In genomic region chr5:97243352-97243751, GRCh38 we compare ENCODE assay signal across 32 cellular contexts.
DNase-seq lines count a peak whose midpoint lies in the region; ATAC-seq and TF ChIP-seq lines count a peak whose summit lies in the region.
"Had no signal": no experiment of that assay in that cellular context is flagged by ENCODE, and none has a peak within 500 bp of the region (broad histone marks: within the 10 kb centered on the region; RNA-seq: fewer than 3 reads in every experiment).

No MANE protein-coding gene starts in this region.

- POLR2A ChIA-PET in naive thymus-derived CD4-positive, alpha-beta T cell (lab: Charles Lee) = no interaction called here
- POLR2A ChIA-PET in activated CD4-positive, alpha-beta memory T cell treated with anti-CD3 and anti-CD28 coated beads, Interleukin-2, amount 10 ng/mL, durations not matched to agents 7 days and 5 days (lab: Charles Lee) = no interaction called here

- peaks cover 0 to 4% (median 0%) of the 10 kb centered on the region in 4 donors for H3K9me3 ChIP-seq in esophagus muscularis mucosa
- H3K9me3 ChIP-seq in subcutaneous abdominal adipose tissue (ENCODE audit: control insufficient read depth in 5 of 5, low read length in 5 of 5) = peaks cover 0 to 4% (median 0%) of the 10 kb centered on the region in 5 donors
- H3K9me3 ChIP-seq in tibial nerve = peaks cover 0 to 10% (median 0%) of the 10 kb centered on the region in 4 donors
- H3K9me3 ChIP-seq in naive thymus-derived CD4-positive, alpha-beta T cell (ENCODE audit: control insufficient read depth in 2 of 3, low read length in 3 of 3) = no peaks in the 10 kb centered on the region
- H3K9me3 ChIP-seq: breast epithelium, Peyer's patch, testis had no signal

- H3K27ac ChIP-seq in esophagus muscularis mucosa (replicated peaks in 1 of 4) = peak overlapping the region in 3 of 4 donors; percentile 7 to 41 (median 32)
- peak overlapping the region; percentile 63 for H3K27ac ChIP-seq in subcutaneous abdominal adipose tissue (ENCODE audit: low read depth, low read length)
- no peak overlapping the region for H3K27ac ChIP-seq in tibial nerve
- no peak overlapping the region for H3K27ac ChIP-seq in naive thymus-derived CD4-positive, alpha-beta T cell (ENCODE audit: low read depth, low read length)
- H3K27ac ChIP-seq: breast epithelium, heart left ventricle, HL-60, Peyer's patch, testis, uterus, VCaP had no signal

- peaks cover 0 to 6% (median 0%) of the 10 kb centered on the region in 5 donors for H3K27me3 Mint-ChIP-seq in naive thymus-derived CD4-positive, alpha-beta T cell
- no peaks in the 10 kb centered on the region for H3K27me3 Mint-ChIP-seq in activated CD4-positive, alpha-beta memory T cell treated with anti-CD3 and anti-CD28 coated beads, Interleukin-2, amount 10 ng/mL, durations not matched to agents 7 days and 5 days
- H3K27me3 Mint-ChIP-seq: naive B cell had no signal

- H3K4me3 ChIP-seq in esophagus muscularis mucosa (no peak overlapping the region), subcutaneous abdominal adipose tissue (ENCODE audit: low read depth in 1 of 5, low read length in 5 of 5) (no peak overlapping the region), tibial nerve (no peak overlapping the region)
- no peak overlapping the region for H3K4me3 ChIP-seq in naive thymus-derived CD4-positive, alpha-beta T cell (ENCODE audit: low read length)
- H3K4me3 ChIP-seq: breast epithelium, heart left ventricle, Peyer's patch, testis, uterus had no signal

- intact Hi-C loops in Right ventricle myocardium superior (cut with DNase I) (no loop called here), Right ventricle myocardium inferior (cut with DNase I) (no loop called here), esophagus muscularis mucosa (cut with DNase I) (no loop called here)
- intact Hi-C loops in naive thymus-derived CD4-positive, alpha-beta T cell (cut with micrococcal nuclease) = no loop called here

- peaks cover 0 to 30% (median 14%) of the 10 kb centered on the region in 4 donors for H3K4me1 ChIP-seq in esophagus muscularis mucosa
- peaks cover 0 to 22% (median 3%) of the 10 kb centered on the region in 5 donors for H3K4me1 ChIP-seq in subcutaneous abdominal adipose tissue (ENCODE audit: control insufficient read depth in 5 of 5, insufficient read depth in 5 of 5, low read length in 5 of 5)
- H3K4me1 ChIP-seq in tibial nerve = no peaks in the 10 kb centered on the region
- H3K4me1 ChIP-seq in naive thymus-derived CD4-positive, alpha-beta T cell (ENCODE audit: control insufficient read depth in 2 of 2, insufficient read depth in 2 of 2, low read length in 2 of 2) = no peaks in the 10 kb centered on the region
- H3K4me1 ChIP-seq: breast epithelium, heart left ventricle, Peyer's patch, testis, uterus had no signal

- no peaks in the 10 kb centered on the region for H3K36me3 ChIP-seq in esophagus muscularis mucosa
- H3K36me3 ChIP-seq in subcutaneous abdominal adipose tissue (ENCODE audit: control insufficient read depth in 5 of 5, insufficient read depth in 5 of 5, low read length in 5 of 5) = no peaks in the 10 kb centered on the region
- no peaks in the 10 kb centered on the region for H3K36me3 ChIP-seq in tibial nerve
- H3K36me3 ChIP-seq in naive thymus-derived CD4-positive, alpha-beta T cell (ENCODE audit: control insufficient read depth in 2 of 3, insufficient read depth in 3 of 3, low read length in 3 of 3) = no peaks in the 10 kb centered on the region
- H3K36me3 ChIP-seq: breast epithelium, heart left ventricle, Peyer's patch, uterus had no signal

- no peaks in the 10 kb centered on the region for H3K4me1 Mint-ChIP-seq in naive thymus-derived CD4-positive, alpha-beta T cell
- H3K4me1 Mint-ChIP-seq in activated CD4-positive, alpha-beta memory T cell treated with anti-CD3 and anti-CD28 coated beads, Interleukin-2, amount 10 ng/mL, durations not matched to agents 7 days and 5 days = no peaks in the 10 kb centered on the region
- H3K4me1 Mint-ChIP-seq: activated naive CD4-positive, alpha-beta T cell treated with anti-CD3 and anti-CD28 coated beads, Interleukin-2, amount 50 U/mL, for 24 hours; naive B cell had no signal

- TF ChIP-seq POLR2A in esophagus muscularis mucosa (IDR thresholded peaks at IDR 0.05; ENCODE audit: low read depth) = no peak
- no peak for TF ChIP-seq POLR2A in tibial nerve (IDR thresholded peaks at IDR 0.05)

- DNase-seq in Right ventricle myocardium superior (no peak), Right ventricle myocardium inferior (ENCODE audit: missing footprints) (no peak), esophagus muscularis mucosa (ENCODE audit: extremely low spot score) (no peak), lung microvascular endothelial cell (ENCODE audit: low read depth in 2 of 2) (peak; percentile 6 to 19), tibial nerve (ENCODE audit: low spot score in 2 of 2) (no peak)
- no peak for DNase-seq in naive thymus-derived CD4-positive, alpha-beta T cell
- DNase-seq in activated CD4-positive, alpha-beta memory T cell treated with anti-CD3 and anti-CD28 coated beads, Interleukin-2, amount 10 ng/mL, durations not matched to agents 7 days and 5 days = no peak
- DNase-seq: activated CD4-positive, alpha-beta T cell treated with anti-CD3 and anti-CD28 coated beads for 48 hours; activated CD8-positive, alpha-beta memory T cell treated with anti-CD3 and anti-CD28 coated beads for 24 hours; activated T-cell treated with anti-CD3 and anti-CD28 coated beads for 4 hours; AML-193; CD4-positive, alpha-beta memory T cell; EL; heart left ventricle; islet precursor cell; Kasumi-1; left ventricle myocardium superior; midbrain; MV-4-11; naive B cell; NCI-H1436; NCI-H2081 treated with DMSO at 0.1 percent for 48 hours; NCI-H774; Peyer's patch; stimulated activated naive CD4-positive, alpha-beta T cell; testis; uterus had no signal

- no peak overlapping the region for H3K27ac Mint-ChIP-seq in naive thymus-derived CD4-positive, alpha-beta T cell
- no peak overlapping the region for H3K27ac Mint-ChIP-seq in activated CD4-positive, alpha-beta memory T cell treated with anti-CD3 and anti-CD28 coated beads, Interleukin-2, amount 10 ng/mL, durations not matched to agents 7 days and 5 days
- H3K27ac Mint-ChIP-seq: activated naive CD4-positive, alpha-beta T cell treated with anti-CD3 and anti-CD28 coated beads, Interleukin-2, amount 50 U/mL, for 24 hours; CD4-positive, alpha-beta memory T cell; naive B cell had no signal

- WGBS in esophagus muscularis mucosa = 49% methylated on average over 3 of the region's 3 CpGs
- 42 to 46% methylated on average over 3 of the region's 3 CpGs for WGBS in tibial nerve, 2 donors

- TF ChIP-seq EP300 in esophagus muscularis mucosa (IDR thresholded peaks at IDR 0.05) (no peak), tibial nerve (IDR thresholded peaks at IDR 0.05) (no peak)

- H3K9me3 Mint-ChIP-seq in naive thymus-derived CD4-positive, alpha-beta T cell = peaks cover 0 to 5% (median 0%) of the 10 kb centered on the region in 11 donors
- H3K9me3 Mint-ChIP-seq in activated CD4-positive, alpha-beta memory T cell treated with anti-CD3 and anti-CD28 coated beads, Interleukin-2, amount 10 ng/mL, durations not matched to agents 7 days and 5 days = no peaks in the 10 kb centered on the region
- H3K9me3 Mint-ChIP-seq: activated naive CD4-positive, alpha-beta T cell treated with anti-CD3 and anti-CD28 coated beads, Interleukin-2, amount 50 U/mL, for 24 hours had no signal

- no peak overlapping the region for H3K4me3 Mint-ChIP-seq in naive thymus-derived CD4-positive, alpha-beta T cell
- no peak overlapping the region for H3K4me3 Mint-ChIP-seq in activated CD4-positive, alpha-beta memory T cell treated with anti-CD3 and anti-CD28 coated beads, Interleukin-2, amount 10 ng/mL, durations not matched to agents 7 days and 5 days
- H3K4me3 Mint-ChIP-seq: activated naive CD4-positive, alpha-beta T cell treated with anti-CD3 and anti-CD28 coated beads, Interleukin-2, amount 50 U/mL, for 24 hours; CD4-positive, alpha-beta memory T cell; naive B cell had no signal

- TF ChIP-seq CTCF in esophagus muscularis mucosa (IDR thresholded peaks at IDR 0.05) (no peak), tibial nerve (IDR thresholded peaks at IDR 0.05) (no peak)

- H3K27me3 ChIP-seq in esophagus muscularis mucosa (no peaks in the 10 kb centered on the region), subcutaneous abdominal adipose tissue (ENCODE audit: control insufficient read depth in 5 of 5, insufficient read depth in 4 of 5, low read length in 5 of 5) (no peaks in the 10 kb centered on the region), tibial nerve (no peaks in the 10 kb centered on the region)
- no peaks in the 10 kb centered on the region for H3K27me3 ChIP-seq in naive thymus-derived CD4-positive, alpha-beta T cell (ENCODE audit: control insufficient read depth in 2 of 2, insufficient read depth in 2 of 2, low read length in 2 of 2)
- H3K27me3 ChIP-seq: breast epithelium, heart left ventricle, Peyer's patch, testis, uterus had no signal

- ATAC-seq in Right ventricle myocardium superior (ENCODE audit: poor library complexity) = peak; percentile 39
- ATAC-seq in Right ventricle myocardium inferior = no peak
- no peak for ATAC-seq in naive thymus-derived CD4-positive, alpha-beta T cell
- ATAC-seq: heart left ventricle, left ventricle myocardium superior had no signal

- H3K9ac ChIP-seq in subcutaneous abdominal adipose tissue (ENCODE audit: low read length in 5 of 5) = no peak overlapping the region

- H3K36me3 Mint-ChIP-seq in naive thymus-derived CD4-positive, alpha-beta T cell = peaks cover 0 to 8% (median 3%) of the 10 kb centered on the region in 5 donors
- no peaks in the 10 kb centered on the region for H3K36me3 Mint-ChIP-seq in activated CD4-positive, alpha-beta memory T cell treated with anti-CD3 and anti-CD28 coated beads, Interleukin-2, amount 10 ng/mL, durations not matched to agents 7 days and 5 days (ENCODE audit: low read depth)
- H3K36me3 Mint-ChIP-seq: CD4-positive, alpha-beta memory T cell had no signal

- CTCF ChIA-PET in naive thymus-derived CD4-positive, alpha-beta T cell (lab: Charles Lee) = no interaction called here
- CTCF ChIA-PET in activated CD4-positive, alpha-beta memory T cell treated with anti-CD3 and anti-CD28 coated beads, Interleukin-2, amount 10 ng/mL, durations not matched to agents 7 days and 5 days (lab: Charles Lee) = interaction anchor here (2.1 kb wide), 1 partner anchor 12 kb away, joined by 10 read pairs; no protein-coding TSS in a partner anchor

Comparison
In these comparisons a context has a peak if more than half of its experiments do, and no peak if none do; other contexts are left out.
1. DNase-seq: peak in lung microvascular endothelial cell (2 of 2); none in Right ventricle myocardium superior (single experiment), Right ventricle myocardium inferior (single experiment), esophagus muscularis mucosa (single experiment), tibial nerve (0 of 2), naive thymus-derived CD4-positive, alpha-beta T cell (0 of 9) and activated CD4-positive, alpha-beta memory T cell treated with anti-CD3 and anti-CD28 coated beads, Interleukin-2, amount 10 ng/mL, durations not matched to agents 7 days and 5 days (single experiment).
2. H3K27ac ChIP-seq: peak in esophagus muscularis mucosa (3 of 4) and subcutaneous abdominal adipose tissue (single experiment); none in tibial nerve (0 of 4) and naive thymus-derived CD4-positive, alpha-beta T cell (single experiment).